ENCODE assay signal across 28 cellular contexts in the genomic region with DNA sequence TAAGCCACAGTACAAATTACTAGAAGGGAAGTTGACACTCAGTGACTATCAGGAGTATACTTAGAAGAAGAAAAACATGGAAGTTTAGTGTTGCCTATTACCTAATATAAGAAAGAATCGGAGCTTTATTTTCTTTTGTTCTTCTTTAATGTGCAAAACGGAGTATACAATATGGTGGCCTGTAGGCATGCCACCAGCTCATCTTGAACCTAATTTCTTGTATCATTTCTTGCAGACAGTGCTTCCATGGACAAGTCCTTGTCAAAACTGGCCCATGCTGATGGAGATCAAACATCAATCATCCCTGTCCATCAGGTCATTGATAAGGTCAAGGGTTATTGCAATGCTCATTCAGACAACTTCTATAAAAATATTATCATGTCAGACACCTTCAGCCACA.
"Had no signal": no experiment of that assay in that cellular context is flagged by ENCODE, and none has a peak within 500 bp of the region (broad histone marks: within the 10 kb centered on the region; RNA-seq: fewer than 3 reads in every experiment).

No MANE protein-coding gene starts in this region.

- FAIRE-seq: colon, endometrium, endothelial cell of umbilical vein, frontal cortex had no signal

- H3K27ac ChIP-seq: colonic mucosa, coronary artery, dorsolateral prefrontal cortex, epithelial cell of prostate, esophagus muscularis mucosa, esophagus squamous epithelium, foreskin keratinocyte, gastrocnemius medialis, gastroesophageal sphincter, heart left ventricle, heart right ventricle had no signal

- H3K4me3 ChIP-seq: colonic mucosa, coronary artery, dorsolateral prefrontal cortex, esophagus muscularis mucosa, esophagus squamous epithelium, gastrocnemius medialis, gastroesophageal sphincter, heart left ventricle, heart right ventricle had no signal

- ATAC-seq: effector memory CD8-positive, alpha-beta T cell; esophagus mucosa; foreskin keratinocyte; gastrocnemius medialis; gastroesophageal sphincter; heart left ventricle; heart right ventricle had no signal

- H3K27me3 ChIP-seq: colonic mucosa, esophagus muscularis mucosa, esophagus squamous epithelium, foreskin keratinocyte, gastrocnemius medialis, gastroesophageal sphincter, heart right ventricle had no signal

- H3K36me3 ChIP-seq: colonic mucosa, esophagus muscularis mucosa, gastrocnemius medialis, gastroesophageal sphincter, heart left ventricle, heart right ventricle had no signal

- H3K4me1 ChIP-seq: colonic mucosa, esophagus squamous epithelium, foreskin keratinocyte, gastrocnemius medialis, heart left ventricle, heart right ventricle had no signal

- H3K9me3 ChIP-seq: colonic mucosa, esophagus muscularis mucosa, esophagus squamous epithelium, gastrocnemius medialis, gastroesophageal sphincter, heart left ventricle, heart right ventricle had no signal

- DNase-seq: colonic mucosa; cortex of kidney; dermis blood vessel endothelial cell; dorsolateral prefrontal cortex; effector CD4-positive, alpha-beta T cell; effector CD8-positive, alpha-beta T cell; effector memory CD4-positive, alpha-beta T cell; effector memory CD8-positive, alpha-beta T cell; endodermal cell; erythroblast; esophagus squamous epithelium; foreskin fibroblast; foreskin keratinocyte; foreskin melanocyte; gastrocnemius medialis; glutamatergic neuron; head of caudate nucleus; heart left ventricle; heart right ventricle had no signal
